Comparison of ENCODE assay signal across 21 cellular contexts in the genomic region with DNA sequence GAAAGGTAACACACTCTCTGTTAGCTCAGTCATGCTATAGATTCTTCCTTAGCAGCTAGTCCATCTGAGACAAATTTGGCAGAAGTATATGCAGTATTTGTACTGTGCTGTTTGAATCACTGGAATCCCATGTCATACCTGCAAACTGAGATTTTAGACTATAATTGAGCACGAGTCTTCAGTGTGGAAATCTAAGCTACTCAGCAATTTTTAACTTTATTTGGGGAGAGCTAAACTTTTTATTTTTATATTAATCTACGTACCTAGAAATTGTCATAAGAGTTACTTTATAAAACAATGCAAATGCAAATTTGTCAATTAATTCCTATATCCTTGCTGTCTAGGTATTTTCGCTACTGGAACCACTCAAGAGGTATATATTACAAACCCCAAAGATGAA.
DNase-seq lines count a peak whose midpoint lies in the region; ATAC-seq, FAIRE-seq and TF ChIP-seq lines count a peak whose summit lies in the region.
"Had no signal": no experiment of that assay in that cellular context is flagged by ENCODE, and none has a peak within 500 bp of the region (broad histone marks: within the 10 kb centered on the region; RNA-seq: fewer than 3 reads in every experiment).

No MANE protein-coding gene starts in this region.

- H3K27me3 ChIP-seq in HepG2 (ENCODE audit: control insufficient read depth in 1 of 2, insufficient read depth in 2 of 2, low read length in 2 of 2) (peaks cover 0 to 4% of the 10 kb centered on the region in 2 experiments; a peak in 1 of 5 replicates), right lobe of liver (peaks cover 13 to 53% of the 10 kb centered on the region in 2 donors)
- H3K27me3 ChIP-seq: MG63 had no signal

- POLR2A ChIA-PET in HepG2 (lab: Yijun Ruan, JAX), result no interaction called here

- no peak for TF ChIP-seq EP300 in HepG2 (IDR thresholded peaks at IDR 0.05; ENCODE audit: low read depth in 2 of 2, low read length in 2 of 2)
- TF ChIP-seq EP300 in HepG2 (CRISPR knock-in tag; IDR thresholded peaks at IDR 0.05; ENCODE audit: borderline replicate concordance), result no peak

- TF ChIP-seq CTCF in HepG2 (CRISPR knock-in tag; IDR thresholded peaks at IDR 0.05), result no peak
- no peak for TF ChIP-seq CTCF in right lobe of liver (IDR thresholded peaks at IDR 0.05)

- ATAC-seq in HepG2, result no peak
- ATAC-seq in right lobe of liver, result no peak
- no peak for ATAC-seq in HG02981 (IDR thresholded peaks at IDR 0.05; ENCODE audit: unreplicated experiment)

- 1% methylated on average over 3 of the region's 3 CpGs for WGBS in HepG2 (ENCODE audit: low lambda C conversion rate)
- WGBS in right lobe of liver (ENCODE audit: insufficient coverage, low coverage, low lambda C conversion rate, missing lambda C conversion rate), result 63% methylated on average over 3 of the region's 3 CpGs

- TF ChIP-seq RAD21 in HepG2 (CRISPR knock-in tag; IDR thresholded peaks at IDR 0.05), result no peak

- no TSS peak for BruUV-seq in HepG2 (replicated peaks; lab: Mats Ljungman, UMichigan)

- H3K36me3 ChIP-seq in HepG2 (replicated peaks in 1 of 2; ENCODE audit: control insufficient read depth in 1 of 2, insufficient read depth in 2 of 2, low read length in 2 of 2) (no peaks in the 10 kb centered on the region), right lobe of liver (no peaks in the 10 kb centered on the region)
- H3K36me3 ChIP-seq: HAP-1, MG63 had no signal

- CTCF ChIA-PET in HepG2 (lab: Yijun Ruan, JAX; ENCODE audit: low intra/inter-chr PET ratio, low total read pairs), result no interaction called here

- no peak for DNase-seq in HepG2 (ENCODE audit: low spot score)
- no peak for DNase-seq in right lobe of liver
- no peak for DNase-seq in caudate nucleus (lab: John Stamatoyannopoulos, UW)
- peak; percentile 20 for DNase-seq in pons (ENCODE audit: low spot score)
- DNase-seq in activated gamma-delta T cell treated with Interleukin-2 at 50 U/mL for 16 hours, result no peak
- no peak for DNase-seq in HCEC 1CT
- DNase-seq: 8988T, DMS53, GOT3, KBM-7, MG63, NCI-H2029, NCI-H446 treated with DMSO at 0.1 percent for 48 hours, NCI-H526, PC-9, Right ventricle myocardium superior, RPMI8226 had no signal

- TF ChIP-seq POLR2A in HepG2 (IDR thresholded peaks at IDR 0.05; ENCODE audit: insufficient read depth in 1 of 2, low read depth in 2 of 2, low read length in 2 of 2), result no peak
- no peak for TF ChIP-seq POLR2A in right lobe of liver (IDR thresholded peaks at IDR 0.05)

- intact Hi-C loops in HepG2 (cut with micrococcal nuclease; ENCODE audit: unreplicated experiment) (no loop called here), right lobe of liver (cut with DNase I) (no loop called here)

- H2AFZ ChIP-seq in HepG2 (ENCODE audit: low read length), result no peak overlapping the region
- H2AFZ ChIP-seq: PC-9 had no signal

- no peak for FAIRE-seq in HepG2 (lab: Jason Lieb, UNC)
- FAIRE-seq: G401.6 had no signal

- H3K9ac ChIP-seq in HepG2 (ENCODE audit: insufficient read depth, low read depth, low read length), result no peak overlapping the region

- H3K9me3 ChIP-seq in HepG2 (ENCODE audit: low read length), result no peaks in the 10 kb centered on the region
- H3K9me3 ChIP-seq in right lobe of liver, result no peaks in the 10 kb centered on the region
- H3K9me3 ChIP-seq: HAP-1, MG63 had no signal

- H3K4me3 ChIP-seq in HepG2 (replicated peaks in 1 of 3; ENCODE audit: insufficient read depth in 1 of 3, low read depth in 2 of 3, low read length in 3 of 3) (no peak overlapping the region), right lobe of liver (no peak overlapping the region)
- H3K4me3 ChIP-seq: HAP-1, MG63, PC-9 had no signal

- H3K79me2 ChIP-seq in HepG2 (ENCODE audit: insufficient read depth, low read length), result no peaks in the 10 kb centered on the region

- H4K20me1 ChIP-seq in HepG2 (ENCODE audit: insufficient read depth, low read length), result no peaks in the 10 kb centered on the region

- in situ Hi-C loops in HepG2 (cut with HindIII; ENCODE audit: extremely low pct_ligation_motif_present, low pct_unique_long_range_greater_than_20kb), result no loop called here

- H3K4me1 ChIP-seq in HepG2 (ENCODE audit: insufficient read depth, low read length), result no peaks in the 10 kb centered on the region
- H3K4me1 ChIP-seq in right lobe of liver, result no peaks in the 10 kb centered on the region

- H3K27ac ChIP-seq in HepG2 (ENCODE audit: extremely low read length, insufficient read depth, low read length) (no peak overlapping the region), right lobe of liver (no peak overlapping the region), caudate nucleus (ENCODE audit: low read depth, low read length) (peak overlapping the region; percentile 95)
- H3K27ac ChIP-seq: HL-60, PC-9 had no signal

- no peak overlapping the region for H3K4me2 ChIP-seq in HepG2 (ENCODE audit: low read depth, low read length)
- H3K4me2 ChIP-seq: PC-9 had no signal

TF ChIP-seq in HepG2, 621 proteins besides CTCF, POLR2A, EP300 and RAD21:
- TF ChIP-seq MAFK (conservative IDR thresholded peaks at IDR 0.05 in 1 of 2, IDR thresholded peaks at IDR 0.05 in 1 of 2; ENCODE audit: low read length in 2 of 2) (peak in 1 of 2 experiments; percentile 59; a peak in 2 of 4 replicates), MAFF (IDR thresholded peaks at IDR 0.05; ENCODE audit: low read depth, low read length) (peak; percentile 41; the same call in 1 of the 2 replicates)
- TF ChIP-seq, protein P1, sequence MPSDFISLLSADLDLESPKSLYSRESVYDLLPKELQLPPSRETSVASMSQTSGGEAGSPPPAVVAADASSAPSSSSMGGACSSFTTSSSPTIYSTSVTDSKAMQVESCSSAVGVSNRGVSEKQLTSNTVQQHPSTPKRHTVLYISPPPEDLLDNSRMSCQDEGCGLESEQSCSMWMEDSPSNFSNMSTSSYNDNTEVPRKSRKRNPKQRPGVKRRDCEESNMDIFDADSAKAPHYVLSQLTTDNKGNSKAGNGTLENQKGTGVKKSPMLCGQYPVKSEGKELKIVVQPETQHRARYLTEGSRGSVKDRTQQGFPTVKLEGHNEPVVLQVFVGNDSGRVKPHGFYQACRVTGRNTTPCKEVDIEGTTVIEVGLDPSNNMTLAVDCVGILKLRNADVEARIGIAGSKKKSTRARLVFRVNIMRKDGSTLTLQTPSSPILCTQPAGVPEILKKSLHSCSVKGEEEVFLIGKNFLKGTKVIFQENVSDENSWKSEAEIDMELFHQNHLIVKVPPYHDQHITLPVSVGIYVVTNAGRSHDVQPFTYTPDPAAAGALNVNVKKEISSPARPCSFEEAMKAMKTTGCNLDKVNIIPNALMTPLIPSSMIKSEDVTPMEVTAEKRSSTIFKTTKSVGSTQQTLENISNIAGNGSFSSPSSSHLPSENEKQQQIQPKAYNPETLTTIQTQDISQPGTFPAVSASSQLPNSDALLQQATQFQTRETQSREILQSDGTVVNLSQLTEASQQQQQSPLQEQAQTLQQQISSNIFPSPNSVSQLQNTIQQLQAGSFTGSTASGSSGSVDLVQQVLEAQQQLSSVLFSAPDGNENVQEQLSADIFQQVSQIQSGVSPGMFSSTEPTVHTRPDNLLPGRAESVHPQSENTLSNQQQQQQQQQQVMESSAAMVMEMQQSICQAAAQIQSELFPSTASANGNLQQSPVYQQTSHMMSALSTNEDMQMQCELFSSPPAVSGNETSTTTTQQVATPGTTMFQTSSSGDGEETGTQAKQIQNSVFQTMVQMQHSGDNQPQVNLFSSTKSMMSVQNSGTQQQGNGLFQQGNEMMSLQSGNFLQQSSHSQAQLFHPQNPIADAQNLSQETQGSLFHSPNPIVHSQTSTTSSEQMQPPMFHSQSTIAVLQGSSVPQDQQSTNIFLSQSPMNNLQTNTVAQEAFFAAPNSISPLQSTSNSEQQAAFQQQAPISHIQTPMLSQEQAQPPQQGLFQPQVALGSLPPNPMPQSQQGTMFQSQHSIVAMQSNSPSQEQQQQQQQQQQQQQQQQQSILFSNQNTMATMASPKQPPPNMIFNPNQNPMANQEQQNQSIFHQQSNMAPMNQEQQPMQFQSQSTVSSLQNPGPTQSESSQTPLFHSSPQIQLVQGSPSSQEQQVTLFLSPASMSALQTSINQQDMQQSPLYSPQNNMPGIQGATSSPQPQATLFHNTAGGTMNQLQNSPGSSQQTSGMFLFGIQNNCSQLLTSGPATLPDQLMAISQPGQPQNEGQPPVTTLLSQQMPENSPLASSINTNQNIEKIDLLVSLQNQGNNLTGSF (CRISPR knock-in tag; IDR thresholded peaks at IDR 0.05), result no peak
TF ChIP-seq in HepG2: peak in this region for 2.
